In the genomic region with DNA sequence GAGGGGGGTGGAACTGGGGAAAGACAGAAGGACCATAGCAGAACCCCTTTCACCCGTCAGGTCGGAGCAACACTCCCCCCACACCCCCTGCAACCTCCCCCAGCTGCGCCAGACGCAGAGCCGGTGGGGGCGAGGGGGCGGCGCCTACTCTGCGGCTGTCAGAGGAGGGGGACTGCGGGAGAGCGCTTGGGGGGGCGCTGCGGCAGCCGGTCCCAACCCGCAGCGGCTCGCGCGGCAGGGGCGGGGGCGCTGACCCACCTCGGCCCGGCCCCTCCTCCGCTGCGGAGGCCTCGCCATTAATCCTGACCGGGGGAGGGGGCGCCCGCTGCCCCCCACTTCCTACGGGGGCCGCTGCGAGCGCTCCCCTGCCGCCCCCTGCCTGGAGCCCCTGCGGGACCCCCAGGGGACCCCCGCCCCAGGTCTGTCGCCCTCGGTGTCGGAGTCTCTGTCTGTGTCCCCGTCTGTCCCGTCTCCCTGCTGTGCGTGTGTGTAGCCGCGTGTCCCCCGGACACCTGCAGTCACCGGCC, we compare ENCODE assay signal across 8 cellular contexts. TPM values are rescaled to one million over a fixed set of nuclear protein-coding genes. Genes with fewer than 3 reads are reported as not detected.
DNase-seq lines count a peak whose midpoint lies in the region; ATAC-seq, FAIRE-seq and TF ChIP-seq lines count a peak whose summit lies in the region.

No MANE protein-coding gene starts in this region.

- FAIRE-seq in urothelium cell line (lab: Jason Lieb, UNC), result no peak

- peaks cover 60% of the 10 kb centered on the region for H3K27me3 Mint-ChIP-seq in neural progenitor cell (ENCODE audit: insufficient read depth, low read depth)

- H3K36me3 Mint-ChIP-seq in neural progenitor cell, result no peaks in the 10 kb centered on the region

- H3F3A ChIP-seq in neural progenitor cell (ENCODE audit: low read depth), result peaks cover 28% of the 10 kb centered on the region

- H3K79me2 ChIP-seq in neural progenitor cell (ENCODE audit: low read depth), result no peaks in the 10 kb centered on the region

- H3K4me1 ChIP-seq in BLaER1 (peaks cover 37% of the 10 kb centered on the region), NT2/D1 (ENCODE audit: insufficient read depth, insufficient read length) (peaks cover 20% of the 10 kb centered on the region), duodenal mucosa (ENCODE audit: control insufficient read depth in 1 of 2, insufficient read depth in 2 of 2, low read length in 2 of 2) (peaks cover 10 to 28% of the 10 kb centered on the region in 2 donors), neural progenitor cell (peaks cover 13% of the 10 kb centered on the region)

- H3K9me3 ChIP-seq in BLaER1 (0 out of 2 replicates have a peak, but pooled peaks cover 6% of the 10 kb centered on the region), NT2/D1 (ENCODE audit: insufficient read depth, low read length) (no peaks in the 10 kb centered on the region), duodenal mucosa (ENCODE audit: control insufficient read depth in 1 of 2, low read length in 2 of 2) (no peaks in the 10 kb centered on the region), neural progenitor cell (ENCODE audit: low read depth) (no peaks in the 10 kb centered on the region)

- no peak overlapping the region for H3K27ac Mint-ChIP-seq in neural progenitor cell

- H4K20me1 ChIP-seq in BLaER1, result peaks cover 18% of the 10 kb centered on the region
- peaks cover 44% of the 10 kb centered on the region for H4K20me1 ChIP-seq in neural progenitor cell (ENCODE audit: low read depth)

- peak overlapping the region; percentile 86 for H3K4me3 Mint-ChIP-seq in neural progenitor cell

- no peak for TF ChIP-seq CTCF in neural progenitor cell (IDR thresholded peaks at IDR 0.05)

- H3K4me2 ChIP-seq in BLaER1 (peak overlapping the region; percentile 98), neural progenitor cell (peak overlapping the region; percentile 80)

- ATAC-seq in HG02884 (IDR thresholded peaks at IDR 0.05; ENCODE audit: unreplicated experiment), result no peak

- peaks cover 15% of the 10 kb centered on the region for H3K4me1 Mint-ChIP-seq in neural progenitor cell

- H3K4me3 ChIP-seq in BLaER1, result peak overlapping the region; percentile 83
- no peak overlapping the region for H3K4me3 ChIP-seq in NT2/D1 (ENCODE audit: insufficient read length, low read depth)
- H3K4me3 ChIP-seq in duodenal mucosa (ENCODE audit: low read depth in 1 of 2, low read length in 2 of 2), result peak overlapping the region; percentile 72 to 81
- H3K4me3 ChIP-seq in neural progenitor cell, result peak overlapping the region; percentile 40

- no peaks in the 10 kb centered on the region; the same call in 1 of the 2 replicates for H3K27me3 ChIP-seq in BLaER1
- peaks cover 89% of the 10 kb centered on the region for H3K27me3 ChIP-seq in NT2/D1 (ENCODE audit: insufficient read depth, insufficient read length)
- no peaks in the 10 kb centered on the region for H3K27me3 ChIP-seq in duodenal mucosa (ENCODE audit: control insufficient read depth in 1 of 2, insufficient read depth in 2 of 2, low read length in 2 of 2)
- peaks cover 98% of the 10 kb centered on the region for H3K27me3 ChIP-seq in neural progenitor cell

- H3K36me3 ChIP-seq in BLaER1 (no peaks in the 10 kb centered on the region), NT2/D1 (ENCODE audit: insufficient read depth, insufficient read length, low read length) (no peaks in the 10 kb centered on the region), duodenal mucosa (ENCODE audit: control insufficient read depth in 1 of 2, insufficient read depth in 2 of 2, low read length in 2 of 2) (no peaks in the 10 kb centered on the region), neural progenitor cell (no peaks in the 10 kb centered on the region)

- peaks cover 5% of the 10 kb centered on the region for H3K9me3 Mint-ChIP-seq in neural progenitor cell

- H3K27ac ChIP-seq in BLaER1 (peak overlapping the region; percentile 92), duodenal mucosa (ENCODE audit: low read depth, low read length) (no peak overlapping the region), neural progenitor cell (no peak overlapping the region)

- DNase-seq in NT2/D1 (ENCODE audit: low read depth, low spot score) (no peak), neural progenitor cell (ENCODE audit: low spot score) (peak; percentile 39), urothelium cell line (ENCODE audit: low spot score) (no peak), NCI-H2029 (lab: John Stamatoyannopoulos, UW) (no peak), NCI-H187 treated with DMSO at 0.1 percent for 48 hours (lab: John Stamatoyannopoulos, UW) (no peak)

- H3K9ac ChIP-seq in BLaER1 (peak overlapping the region; percentile 91), NT2/D1 (ENCODE audit: insufficient read length, low read depth) (peak overlapping the region; percentile 42), duodenal mucosa (ENCODE audit: low read depth in 1 of 2, low read length in 2 of 2) (peak overlapping the region; percentile 46 to 57), neural progenitor cell (no peak overlapping the region)

- H2AFZ ChIP-seq in neural progenitor cell (replicated peaks), result no peak overlapping the region

RNA-seq across cellular contexts. Expression of a gene that starts 7.9 kb away (rescaled TPM):
- 1.1 and 1.3 TPM in 2 replicates for total RNA-seq in neural progenitor cell (ENCODE audit: low replicate concordance)
